In genomic region chr2:229027353-229028115, GRCh38 we compare ENCODE assay signal across 16 cellular contexts.
"Had no signal": no experiment of that assay in that cellular context is flagged by ENCODE, and none has a peak within 500 bp of the region (broad histone marks: within the 10 kb centered on the region; RNA-seq: fewer than 3 reads in every experiment).

No MANE protein-coding gene starts in this region.

- H3K36me3 Mint-ChIP-seq: natural killer cell treated with Interleukin-12 subunit alpha and Interleukin-12 subunit beta and Interleukin-15 and Interleukin-18, amount 100 ng/mL, for 72 hours had no signal

- H3K4me1 ChIP-seq: gastroesophageal sphincter, psoas muscle had no signal

- DNase-seq: esophagus squamous epithelium; glutamatergic neuron; immature natural killer cell; mammary epithelial cell; psoas muscle; retina; stimulated activated CD4-positive, alpha-beta T cell treated with anti-CD3 and anti-CD28 coated beads, Interleukin-2, amount 100 ng/mL, for 48 hours; stimulated activated naive CD4-positive, alpha-beta T cell treated with Interleukin-2 at 50 U/mL for 16 hours; trophoblast cell had no signal

- H3K27me3 ChIP-seq: esophagus squamous epithelium, gastroesophageal sphincter had no signal

- H3K36me3 ChIP-seq: esophagus squamous epithelium had no signal

- H3K9me3 ChIP-seq: esophagus squamous epithelium, gastroesophageal sphincter, psoas muscle had no signal

- H3K4me2 ChIP-seq: smooth muscle cell had no signal

- ATAC-seq: gastroesophageal sphincter; natural killer cell treated with Interleukin-12 subunit alpha and Interleukin-12 subunit beta and Interleukin-15 and Interleukin-18, amount 100 ng/mL, for 72 hours had no signal

- H3K27ac ChIP-seq: esophagus squamous epithelium, gastroesophageal sphincter, psoas muscle had no signal

- H3K4me3 ChIP-seq: esophagus squamous epithelium, gastroesophageal sphincter, psoas muscle, smooth muscle cell had no signal

- FAIRE-seq: colon, keratinocyte, urothelium cell line had no signal

- H3K4me3 Mint-ChIP-seq: dendritic cell treated with granulocyte-macrophage colony-stimulating factor and Interleukin-4, amounts not matched to agents 40 ng/mL and 50 ng/mL, for 4 days; immature natural killer cell; natural killer cell treated with Interleukin-12 subunit alpha and Interleukin-12 subunit beta and Interleukin-15 and Interleukin-18, amount 100 ng/mL, for 72 hours had no signal

- H3K27me3 Mint-ChIP-seq: dendritic cell treated with granulocyte-macrophage colony-stimulating factor and Interleukin-4, amounts not matched to agents 40 ng/mL and 50 ng/mL, for 4 days; natural killer cell treated with Interleukin-12 subunit alpha and Interleukin-12 subunit beta and Interleukin-15 and Interleukin-18, amount 100 ng/mL, for 72 hours had no signal

- H3K4me1 Mint-ChIP-seq: immature natural killer cell had no signal

- H3K27ac Mint-ChIP-seq: dendritic cell treated with granulocyte-macrophage colony-stimulating factor and Interleukin-4, amounts not matched to agents 40 ng/mL and 50 ng/mL, for 4 days; immature natural killer cell; natural killer cell treated with Interleukin-12 subunit alpha and Interleukin-12 subunit beta and Interleukin-15 and Interleukin-18, amount 100 ng/mL, for 72 hours had no signal
